34 cellular contexts compared by ENCODE assay signal in the genomic region with DNA sequence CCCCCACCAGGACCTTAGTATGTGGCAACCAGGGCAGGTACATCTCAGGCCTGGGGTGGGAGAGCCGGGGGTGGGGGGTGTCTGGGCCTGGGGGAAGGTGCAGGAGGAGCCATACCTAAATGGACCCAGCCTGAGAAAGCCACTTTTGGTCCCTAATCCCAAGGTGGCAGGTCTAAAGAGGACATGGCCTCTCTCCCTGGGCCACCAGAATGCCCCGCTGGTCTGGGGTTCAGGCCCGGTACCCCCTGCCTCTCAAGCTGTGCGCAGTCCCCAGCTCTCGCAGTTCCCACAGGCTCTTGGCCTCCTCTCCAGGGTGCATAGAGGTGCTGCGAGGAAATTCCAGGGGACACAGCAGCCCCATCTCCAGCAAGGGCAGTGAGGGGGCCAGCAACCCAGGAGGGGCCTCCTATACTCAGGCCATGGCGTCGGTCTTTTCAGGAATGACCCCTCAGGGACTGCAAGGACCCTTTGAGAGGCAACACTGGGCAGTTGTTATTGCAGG. TPM values are rescaled to one million over a fixed set of nuclear protein-coding genes. Genes with fewer than 3 reads are reported as not detected.
"Had no signal": no experiment of that assay in that cellular context is flagged by ENCODE, and none has a peak within 500 bp of the region (broad histone marks: within the 10 kb centered on the region; RNA-seq: fewer than 3 reads in every experiment).

No MANE protein-coding gene starts in this region.

- H3K27ac Mint-ChIP-seq: activated CD4-positive, alpha-beta memory T cell treated with anti-CD3 and anti-CD28 coated beads, Interleukin-2, amount 10 ng/mL, durations not matched to agents 7 days and 5 days; activated CD4-positive, alpha-beta T cell treated with anti-CD3 and anti-CD28 coated beads for 36 hours; activated CD4-positive, alpha-beta T cell treated with anti-CD3 and anti-CD28 coated beads, Interleukin-2, amount 10 ng/mL, durations not matched to agents 24 days and 14 days; activated naive CD4-positive, alpha-beta T cell treated with anti-CD3 and anti-CD28 coated beads, Interleukin-2, amount 10 ng/mL, durations not matched to agents 7 days and 5 days; activated naive CD4-positive, alpha-beta T cell treated with anti-CD3 and anti-CD28 coated beads, Interleukin-2, amount 50 U/mL, for 72 hours; activated naive CD8-positive, alpha-beta T cell treated with anti-CD3 and anti-CD28 coated beads, Interleukin-2, amount 10 ng/mL, durations not matched to agents 7 days and 5 days; activated T-cell treated with anti-CD3 and anti-CD28 coated beads, Interleukin-2, amount 50 U/mL, for 24 hours; activated T-cell treated with anti-CD3 and anti-CD28 coated beads, Interleukin-2, amount 50 U/mL, for 72 hours; brain; effector memory CD8-positive, alpha-beta T cell had no signal

- H3K9me3 ChIP-seq: ascending aorta, esophagus muscularis mucosa, gastrocnemius medialis, heart left ventricle had no signal

- H3K27ac ChIP-seq: ascending aorta, esophagus muscularis mucosa, foreskin keratinocyte, gastrocnemius medialis, heart left ventricle had no signal

- H3K4me1 ChIP-seq: foreskin keratinocyte had no signal

- H3K4me3 ChIP-seq: ascending aorta, esophagus muscularis mucosa, gastrocnemius medialis, heart left ventricle had no signal

- H3K9me3 Mint-ChIP-seq: activated CD4-positive, alpha-beta memory T cell treated with anti-CD3 and anti-CD28 coated beads, Interleukin-2, amount 10 ng/mL, durations not matched to agents 7 days and 5 days; activated CD4-positive, alpha-beta T cell treated with anti-CD3 and anti-CD28 coated beads, Interleukin-2, amount 10 ng/mL, durations not matched to agents 24 days and 14 days; activated naive CD4-positive, alpha-beta T cell treated with anti-CD3 and anti-CD28 coated beads, Interleukin-2, amount 10 ng/mL, durations not matched to agents 7 days and 5 days; activated naive CD4-positive, alpha-beta T cell treated with anti-CD3 and anti-CD28 coated beads, Interleukin-2, amount 50 U/mL, for 72 hours; activated naive CD8-positive, alpha-beta T cell treated with anti-CD3 and anti-CD28 coated beads, Interleukin-2, amount 10 ng/mL, durations not matched to agents 7 days and 5 days; activated T-cell treated with anti-CD3 and anti-CD28 coated beads, Interleukin-2, amount 50 U/mL, for 24 hours; activated T-cell treated with anti-CD3 and anti-CD28 coated beads, Interleukin-2, amount 50 U/mL, for 72 hours; central memory CD8-positive, alpha-beta T cell; effector memory CD8-positive, alpha-beta T cell had no signal

- DNase-seq: activated CD4-positive, alpha-beta memory T cell treated with anti-CD3 and anti-CD28 coated beads, Interleukin-2, amount 10 ng/mL, durations not matched to agents 7 days and 5 days; activated CD4-positive, alpha-beta T cell treated with anti-CD3 and anti-CD28 coated beads for 36 hours; activated CD4-positive, alpha-beta T cell treated with anti-CD3 and anti-CD28 coated beads, Interleukin-2, amount 10 ng/mL, durations not matched to agents 24 days and 14 days; activated CD4-positive, alpha-beta T cell treated with anti-CD3 and anti-CD28 coated beads, Interleukin-2, amount 50 U/mL, for 4 hours; activated CD4-positive, CD25-positive, alpha-beta regulatory T cell; activated CD4-positive, CD25-positive, alpha-beta regulatory T cell treated with anti-CD3 and anti-CD28 coated beads, Interleukin-2, amount 50 U/mL, for 72 hours; activated CD8-positive, alpha-beta memory T cell treated with anti-CD3 and anti-CD28 coated beads, Interleukin-2, amount 50 U/mL, for 48 hours; activated gamma-delta T cell; activated naive CD4-positive, alpha-beta T cell; activated naive CD4-positive, alpha-beta T cell treated with anti-CD3 and anti-CD28 coated beads, Interleukin-2, amount 10 ng/mL, durations not matched to agents 7 days and 5 days; activated naive CD8-positive, alpha-beta T cell treated with anti-CD3 and anti-CD28 coated beads, Interleukin-2, amount 10 ng/mL, durations not matched to agents 7 days and 5 days; activated T-cell treated with anti-CD3 and anti-CD28 coated beads for 4 hours; activated T-cell treated with anti-CD3 and anti-CD28 coated beads, Interleukin-2, amount 50 U/mL, for 24 hours; activated T-cell treated with anti-CD3 and anti-CD28 coated beads, Interleukin-2, amount 50 U/mL, for 72 hours; cortex of kidney; dermis blood vessel endothelial cell; effector CD4-positive, alpha-beta T cell; effector memory CD8-positive, alpha-beta T cell; erythroblast; foreskin keratinocyte; gastrocnemius medialis; glutamatergic neuron; T-helper 2 cell had no signal

- H3K4me1 Mint-ChIP-seq: brain had no signal

- H3K4me3 Mint-ChIP-seq: activated CD4-positive, alpha-beta memory T cell treated with anti-CD3 and anti-CD28 coated beads, Interleukin-2, amount 10 ng/mL, durations not matched to agents 7 days and 5 days; activated CD4-positive, alpha-beta T cell treated with anti-CD3 and anti-CD28 coated beads for 36 hours; activated CD4-positive, alpha-beta T cell treated with anti-CD3 and anti-CD28 coated beads, Interleukin-2, amount 10 ng/mL, durations not matched to agents 24 days and 14 days; activated naive CD4-positive, alpha-beta T cell treated with anti-CD3 and anti-CD28 coated beads, Interleukin-2, amount 10 ng/mL, durations not matched to agents 7 days and 5 days; activated naive CD8-positive, alpha-beta T cell treated with anti-CD3 and anti-CD28 coated beads, Interleukin-2, amount 10 ng/mL, durations not matched to agents 7 days and 5 days; activated T-cell treated with anti-CD3 and anti-CD28 coated beads, Interleukin-2, amount 50 U/mL, for 24 hours; activated T-cell treated with anti-CD3 and anti-CD28 coated beads, Interleukin-2, amount 50 U/mL, for 72 hours; brain; central memory CD8-positive, alpha-beta T cell; effector memory CD8-positive, alpha-beta T cell had no signal

- FAIRE-seq: bronchial epithelial cell, colon had no signal

- H3K36me3 Mint-ChIP-seq: activated naive CD4-positive, alpha-beta T cell treated with anti-CD3 and anti-CD28 coated beads, Interleukin-2, amount 10 ng/mL, durations not matched to agents 7 days and 5 days; activated naive CD4-positive, alpha-beta T cell treated with anti-CD3 and anti-CD28 coated beads, Interleukin-2, amount 50 U/mL, for 72 hours; activated naive CD8-positive, alpha-beta T cell treated with anti-CD3 and anti-CD28 coated beads, Interleukin-2, amount 10 ng/mL, durations not matched to agents 7 days and 5 days; brain had no signal

- H3K36me3 ChIP-seq: ascending aorta, esophagus muscularis mucosa, gastrocnemius medialis, heart left ventricle had no signal

- ATAC-seq: activated CD4-positive, alpha-beta T cell treated with anti-CD3 and anti-CD28 coated beads for 36 hours; activated naive CD4-positive, alpha-beta T cell treated with anti-CD3 and anti-CD28 coated beads, Interleukin-2, amount 50 U/mL, for 72 hours; activated T-cell treated with anti-CD3 and anti-CD28 coated beads, Interleukin-2, amount 50 U/mL, for 72 hours; effector memory CD8-positive, alpha-beta T cell; foreskin keratinocyte; gastrocnemius medialis; heart left ventricle had no signal

RNA-seq across cellular contexts. Expression of gene AVP, which starts 1.1 kb away (rescaled TPM):
- total RNA-seq: activated CD4-positive, alpha-beta memory T cell treated with anti-CD3 and anti-CD28 coated beads, Interleukin-2, amount 10 ng/mL, durations not matched to agents 7 days and 5 days; activated CD4-positive, alpha-beta T cell treated with anti-CD3 and anti-CD28 coated beads for 36 hours; activated CD4-positive, alpha-beta T cell treated with anti-CD3 and anti-CD28 coated beads, Interleukin-2, amount 10 ng/mL, durations not matched to agents 24 days and 14 days; activated naive CD8-positive, alpha-beta T cell treated with anti-CD3 and anti-CD28 coated beads, Interleukin-2, amount 10 ng/mL, durations not matched to agents 7 days and 5 days; activated T-cell treated with anti-CD3 and anti-CD28 coated beads, Interleukin-2, amount 50 U/mL, for 72 hours; ascending aorta; bronchial epithelial cell; cardiac septum; cerebellum; dermis blood vessel endothelial cell; esophagus muscularis mucosa; foreskin keratinocyte; gastrocnemius medialis; heart left ventricle; T-helper 1 cell treated with Interleukin-12 subunit alpha and Interleukin-12 subunit beta and Interleukin-4 antibody, amounts not matched to agents 30 ng/mL and 1 ng/mL, for 36 hours had no signal
- polyA plus RNA-seq: foreskin keratinocyte, heart left ventricle had no signal

RNA-seq across cellular contexts. Expression of gene OXT, which starts 14.2 kb away (rescaled TPM):
- total RNA-seq: activated CD4-positive, alpha-beta memory T cell treated with anti-CD3 and anti-CD28 coated beads, Interleukin-2, amount 10 ng/mL, durations not matched to agents 7 days and 5 days; activated CD4-positive, alpha-beta T cell treated with anti-CD3 and anti-CD28 coated beads, Interleukin-2, amount 10 ng/mL, durations not matched to agents 24 days and 14 days; activated naive CD4-positive, alpha-beta T cell treated with anti-CD3 and anti-CD28 coated beads, Interleukin-2, amount 50 U/mL, for 72 hours; ascending aorta; bronchial epithelial cell; cardiac septum; cerebellum; dermis blood vessel endothelial cell; esophagus muscularis mucosa; foreskin keratinocyte had no signal
- polyA plus RNA-seq: foreskin keratinocyte, heart left ventricle had no signal

RNA-seq across cellular contexts. Expression of gene GNRH2, which starts 42.2 kb away (rescaled TPM):
- total RNA-seq: ascending aorta, cardiac septum, cerebellum, dermis blood vessel endothelial cell, esophagus muscularis mucosa, foreskin keratinocyte, gastrocnemius medialis had no signal
- polyA plus RNA-seq: foreskin keratinocyte, heart left ventricle had no signal
